In the genomic region with DNA sequence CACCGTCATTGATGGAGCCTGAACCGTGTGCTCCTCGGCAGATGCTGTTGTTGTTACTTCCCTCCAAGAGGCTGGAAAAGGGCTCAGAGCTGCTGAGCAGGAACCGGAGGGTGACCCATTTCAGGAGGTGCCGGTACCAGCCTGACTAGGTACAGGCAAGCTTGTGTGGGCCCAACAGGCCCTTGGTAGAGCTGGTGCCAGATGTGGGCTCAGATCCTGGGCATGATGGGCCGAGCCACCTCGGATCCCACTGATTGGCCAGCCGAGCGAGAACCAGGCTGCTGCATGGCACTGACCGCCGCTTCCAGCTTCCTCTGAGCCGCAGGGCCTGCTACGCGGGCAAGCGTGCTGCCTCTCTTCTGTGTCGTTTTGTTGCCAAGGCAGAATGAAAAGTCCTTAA, we compare ENCODE assay signal across 13 cellular contexts. TPM values are rescaled to one million over a fixed set of nuclear protein-coding genes. Genes with fewer than 3 reads are reported as not detected.
DNase-seq lines count a peak whose midpoint lies in the region; ATAC-seq, FAIRE-seq and TF ChIP-seq lines count a peak whose summit lies in the region.
"Had no signal": no experiment of that assay in that cellular context is flagged by ENCODE, and none has a peak within 500 bp of the region (broad histone marks: within the 10 kb centered on the region; RNA-seq: fewer than 3 reads in every experiment).

No MANE protein-coding gene starts in this region.

- no peak overlapping the region for H2BK120ac ChIP-seq in neuronal stem cell (ENCODE audit: low read depth, low read length)

- H4K20me1 ChIP-seq in BLaER1 treated with 17β-estradiol and CSF1 and Interleukin-3, amounts not matched to agents 10 nM and 100 nM, result peaks cover 10 to 85% (median 48%) of the 10 kb centered on the region in 11 experiments; a peak in 18 of 22 replicates

- DNase-seq in GM12892 (ENCODE audit: insufficient read length) (no peak), neuronal stem cell (ENCODE audit: low spot score) (no peak), GM13976 (ENCODE audit: low spot score) (no peak), G401 (ENCODE audit: low spot score) (no peak), NCI-H226 (no peak)
- DNase-seq in activated naive CD8-positive, alpha-beta T cell treated with anti-CD3 and anti-CD28 coated beads, Interleukin-2, amount 50 U/mL, for 24 hours, result no peak
- DNase-seq in central memory CD4-positive, alpha-beta T cell, result no peak
- DNase-seq: activated CD4-positive, alpha-beta T cell treated with anti-CD3 and anti-CD28 coated beads, Interleukin-2, amount 10 ng/mL, durations not matched to agents 7 days and 5 days; activated naive CD4-positive, alpha-beta T cell treated with anti-CD3 and anti-CD28 coated beads, Interleukin-2, amount 10 ng/mL, durations not matched to agents 7 days and 5 days; CD4-positive, alpha-beta memory T cell; NCI-H1105 treated with DMSO at 0.1 percent for 48 hours; NCI-H446 had no signal

- peak overlapping the region; percentile 22 for H3K27ac Mint-ChIP-seq in activated naive CD8-positive, alpha-beta T cell treated with anti-CD3 and anti-CD28 coated beads, Interleukin-2, amount 50 U/mL, for 24 hours
- H3K27ac Mint-ChIP-seq: activated naive CD4-positive, alpha-beta T cell treated with anti-CD3 and anti-CD28 coated beads, Interleukin-2, amount 10 ng/mL, durations not matched to agents 7 days and 5 days had no signal

- H3K9ac ChIP-seq in BLaER1 treated with 17β-estradiol and CSF1 and Interleukin-3, amounts not matched to agents 10 nM and 100 nM, result peak overlapping the region in 9 of 11 experiments; percentile 8 to 88 (median 79); a peak in 14 of 22 replicates
- peak overlapping the region; percentile 55 for H3K9ac ChIP-seq in neuronal stem cell (ENCODE audit: low read depth, low read length, poor library complexity)

- ATAC-seq in activated naive CD8-positive, alpha-beta T cell treated with anti-CD3 and anti-CD28 coated beads, Interleukin-2, amount 50 U/mL, for 24 hours, result no peak

- peaks cover 17% of the 10 kb centered on the region for H3K4me1 Mint-ChIP-seq in activated naive CD8-positive, alpha-beta T cell treated with anti-CD3 and anti-CD28 coated beads, Interleukin-2, amount 50 U/mL, for 24 hours

- no peaks in the 10 kb centered on the region for H3K9me3 Mint-ChIP-seq in activated naive CD8-positive, alpha-beta T cell treated with anti-CD3 and anti-CD28 coated beads, Interleukin-2, amount 50 U/mL, for 24 hours
- H3K9me3 Mint-ChIP-seq: activated CD4-positive, alpha-beta T cell treated with anti-CD3 and anti-CD28 coated beads, Interleukin-2, amount 10 ng/mL, durations not matched to agents 7 days and 5 days; activated naive CD4-positive, alpha-beta T cell treated with anti-CD3 and anti-CD28 coated beads, Interleukin-2, amount 10 ng/mL, durations not matched to agents 7 days and 5 days had no signal

- H4K8ac ChIP-seq in neuronal stem cell (ENCODE audit: low read depth, low read length), result no peak overlapping the region

- TF ChIP-seq CTCF in GM13976 (IDR thresholded peaks at IDR 0.05; ENCODE audit: borderline replicate concordance, control extremely low read depth, extremely low read depth, insufficient read depth, missing control alignments), result no peak

- H3K36me3 Mint-ChIP-seq in activated naive CD8-positive, alpha-beta T cell treated with anti-CD3 and anti-CD28 coated beads, Interleukin-2, amount 50 U/mL, for 24 hours (ENCODE audit: low read depth), result peaks cover 33% of the 10 kb centered on the region

- no CpG with 5 or more reads among the region's 16 CpGs for WGBS in neuronal stem cell (ENCODE audit: extremely low coverage in 2 of 2, insufficient read length in 2 of 2, insufficient replicate concordance in 1 of 2), 2 donors

- H2BK15ac ChIP-seq in neuronal stem cell (ENCODE audit: low read length), result no peak overlapping the region

- H2AFZ ChIP-seq in neuronal stem cell (ENCODE audit: low read length), result no peak overlapping the region

- H3K23ac ChIP-seq in neuronal stem cell (ENCODE audit: low read depth, low read length, poor library complexity), result no peak overlapping the region

- no peaks in the 10 kb centered on the region for H3K27me3 Mint-ChIP-seq in activated naive CD8-positive, alpha-beta T cell treated with anti-CD3 and anti-CD28 coated beads, Interleukin-2, amount 50 U/mL, for 24 hours
- H3K27me3 Mint-ChIP-seq: activated CD4-positive, alpha-beta T cell treated with anti-CD3 and anti-CD28 coated beads, Interleukin-2, amount 10 ng/mL, durations not matched to agents 7 days and 5 days; activated naive CD4-positive, alpha-beta T cell treated with anti-CD3 and anti-CD28 coated beads, Interleukin-2, amount 10 ng/mL, durations not matched to agents 7 days and 5 days; CD4-positive, alpha-beta memory T cell had no signal

- H2BK5ac ChIP-seq in neuronal stem cell (ENCODE audit: low read length), result no peak overlapping the region

- in situ Hi-C loops in GM13976 (cut with MboI; ENCODE audit: low sequenced_read_pairs, unreplicated experiment), result loop anchor here (5.0 kb wide), 1 partner anchor 162 kb away; no protein-coding TSS in a partner anchor
- in situ Hi-C loops in G401 (cut with HindIII; ENCODE audit: low sequenced_read_pairs), result no loop called here

- H3K4me2 ChIP-seq in BLaER1 treated with 17β-estradiol and CSF1 and Interleukin-3, amounts not matched to agents 10 nM and 100 nM, result peak overlapping the region; percentile 87 to 99 (median 98)
- H3K4me2 ChIP-seq in neuronal stem cell (ENCODE audit: insufficient read depth, low read length, poor library complexity, severe bottlenecking), result no peak overlapping the region

- no peak overlapping the region for H3K14ac ChIP-seq in neuronal stem cell (ENCODE audit: low read length)

- peaks cover 16% of the 10 kb centered on the region for H3K79me1 ChIP-seq in neuronal stem cell (ENCODE audit: low read depth, low read length)

- H2AK5ac ChIP-seq in neuronal stem cell (ENCODE audit: low read depth, low read length), result no peak overlapping the region

- peak; percentile 43; the same call in 1 of the 2 replicates for TF ChIP-seq POLR2A in GM12892 (IDR thresholded peaks at IDR 0.05; ENCODE audit: low read depth, low read length)

- FAIRE-seq in GM12892 (lab: Jason Lieb, UNC), result no peak

- H3K27ac ChIP-seq in BLaER1 treated with 17β-estradiol and CSF1 and Interleukin-3, amounts not matched to agents 10 nM and 100 nM, result peak overlapping the region in 5 of 11 experiments; percentile 13 to 90 (median 89); a peak in 7 of 22 replicates
- no peak overlapping the region for H3K27ac ChIP-seq in neuronal stem cell (replicated peaks; ENCODE audit: low read length)

- H3K4ac ChIP-seq in neuronal stem cell (ENCODE audit: low read length), result no peak overlapping the region

- H3K4me3 ChIP-seq in BLaER1 treated with 17β-estradiol and CSF1 and Interleukin-3, amounts not matched to agents 10 nM and 100 nM, result no peak overlapping the region
- peak overlapping the region in 1 of 2 donors; percentile 43 for H3K4me3 ChIP-seq in neuronal stem cell (ENCODE audit: low read length in 2 of 2)

- no peaks in the 10 kb centered on the region for H3K9me3 ChIP-seq in BLaER1 treated with 17β-estradiol and CSF1 and Interleukin-3, amounts not matched to agents 10 nM and 100 nM (replicated peaks in 1 of 11)
- H3K9me3 ChIP-seq in neuronal stem cell (replicated peaks in 1 of 2; ENCODE audit: control insufficient read depth in 2 of 2, insufficient read depth in 1 of 2, low read depth in 1 of 2, low read length in 2 of 2), result peaks cover 0 to 1% of the 10 kb centered on the region in 2 donors

- no peak overlapping the region for H4K91ac ChIP-seq in neuronal stem cell (ENCODE audit: low read depth, low read length, poor library complexity)

- H3K27me3 ChIP-seq in BLaER1 treated with 17β-estradiol and CSF1 and Interleukin-3, amounts not matched to agents 10 nM and 100 nM, result no peaks in the 10 kb centered on the region
- no peaks in the 10 kb centered on the region for H3K27me3 ChIP-seq in neuronal stem cell (ENCODE audit: control insufficient read depth in 3 of 3, insufficient read depth in 3 of 3, low read depth in 1 of 3, low read length in 3 of 3)

- H3K18ac ChIP-seq in neuronal stem cell (ENCODE audit: low read length), result no peak overlapping the region

- H2BK12ac ChIP-seq in neuronal stem cell (ENCODE audit: low read length), result no peak overlapping the region

- H3K4me3 Mint-ChIP-seq in activated naive CD8-positive, alpha-beta T cell treated with anti-CD3 and anti-CD28 coated beads, Interleukin-2, amount 50 U/mL, for 24 hours, result no peak overlapping the region
- H3K4me3 Mint-ChIP-seq: activated CD4-positive, alpha-beta T cell treated with anti-CD3 and anti-CD28 coated beads, Interleukin-2, amount 10 ng/mL, durations not matched to agents 7 days and 5 days; activated naive CD4-positive, alpha-beta T cell treated with anti-CD3 and anti-CD28 coated beads, Interleukin-2, amount 10 ng/mL, durations not matched to agents 7 days and 5 days; CD4-positive, alpha-beta memory T cell had no signal

- H3K36me3 ChIP-seq in BLaER1 treated with 17β-estradiol and CSF1 and Interleukin-3, amounts not matched to agents 10 nM and 100 nM, result peaks cover 59 to 71% (median 70%) of the 10 kb centered on the region in 11 experiments
- peaks cover 47 to 89% of the 10 kb centered on the region in 2 donors for H3K36me3 ChIP-seq in neuronal stem cell (replicated peaks in 1 of 2; ENCODE audit: control insufficient read depth in 2 of 2, insufficient read depth in 2 of 2, low read length in 2 of 2)

- peaks cover 45 to 65% (median 57%) of the 10 kb centered on the region in 10 experiments for H3K4me1 ChIP-seq in BLaER1 treated with 17β-estradiol and CSF1 and Interleukin-3, amounts not matched to agents 10 nM and 100 nM
- H3K4me1 ChIP-seq in neuronal stem cell (ENCODE audit: control insufficient read depth in 2 of 2, insufficient read depth in 1 of 2, low read depth in 1 of 2, low read length in 2 of 2), result peaks cover 3 to 4% of the 10 kb centered on the region in 2 donors

RNA-seq across cellular contexts. Expression of a gene that starts 33.7 kb away (rescaled TPM):
- polyA plus RNA-seq in GM12892 (2012; ENCODE audit: missing spikeins), result 36.9 TPM
- 21.4 TPM for polyA plus RNA-seq in neuronal stem cell (2013, experiment 1 of 2)
- 21.1 TPM for polyA plus RNA-seq in neuronal stem cell (2013, experiment 2 of 2)
- 25.8 and 55.4 TPM in 2 replicates for total RNA-seq in G401 (2014; rRNA removed; shearing (Covaris generic))

RNA-seq across cellular contexts. Expression of a gene that starts 33.9 kb away (rescaled TPM):
- polyA plus RNA-seq in GM12892 (2012; ENCODE audit: missing spikeins), result 3.7 TPM
- polyA plus RNA-seq in neuronal stem cell (2013, experiment 1 of 2), result 4.2 TPM
- 3.7 TPM for polyA plus RNA-seq in neuronal stem cell (2013, experiment 2 of 2)
- total RNA-seq in G401 (2014; rRNA removed; shearing (Covaris generic)), result 2.0 and 4.2 TPM in 2 replicates
